Comparison of ENCODE assay signal across 22 cellular contexts in genomic region chr9:137919649-137920101, GRCh38. TPM values are rescaled to one million over a fixed set of nuclear protein-coding genes. Genes with fewer than 3 reads are reported as not detected.
DNase-seq lines count a peak whose midpoint lies in the region; ATAC-seq and TF ChIP-seq lines count a peak whose summit lies in the region.
"Had no signal": no experiment of that assay in that cellular context is flagged by ENCODE, and none has a peak within 500 bp of the region (broad histone marks: within the 10 kb centered on the region; RNA-seq: fewer than 3 reads in every experiment).

No MANE protein-coding gene starts in this region.

- no peak overlapping the region for H3T11ph ChIP-seq in H9 (ENCODE audit: low read length)

- no peak overlapping the region for H4K5ac ChIP-seq in H9 (ENCODE audit: insufficient read length, low read depth, low read length)

- H2BK5ac ChIP-seq in neuronal stem cell (ENCODE audit: low read length) (no peak overlapping the region), H9 (ENCODE audit: insufficient read length, low read length) (no peak overlapping the region)

- no peak overlapping the region for H3K4me3 Mint-ChIP-seq in WTC11
- no peak overlapping the region for H3K4me3 Mint-ChIP-seq in H9
- H3K4me3 Mint-ChIP-seq in stimulated activated effector memory CD8-positive, alpha-beta T cell treated with anti-CD3 and anti-CD28 coated beads, Interleukin-12 subunit alpha, Interleukin-12 subunit beta, amount 100 ng/mL, for 72 hours: no peak overlapping the region
- H3K4me3 Mint-ChIP-seq: CD14-positive monocyte had no signal

- peaks cover 0 to 9% of the 10 kb centered on the region in 2 donors for H3K9me3 ChIP-seq in neuronal stem cell (replicated peaks in 1 of 2; ENCODE audit: control insufficient read depth in 2 of 2, insufficient read depth in 1 of 2, low read depth in 1 of 2, low read length in 2 of 2)
- no peaks in the 10 kb centered on the region for H3K9me3 ChIP-seq in H9 (ENCODE audit: control insufficient read depth, low read depth, low read length)

- no peaks in the 10 kb centered on the region for H3K27me3 ChIP-seq in neuronal stem cell (ENCODE audit: control insufficient read depth in 3 of 3, insufficient read depth in 3 of 3, low read depth in 1 of 3, low read length in 3 of 3)
- H3K27me3 ChIP-seq in H9 (ENCODE audit: insufficient read depth, low read length): no peaks in the 10 kb centered on the region

- H4K20me1 ChIP-seq in H9 (ENCODE audit: control insufficient read depth, insufficient read depth, insufficient read length): no peaks in the 10 kb centered on the region

- no peaks in the 10 kb centered on the region for H3K4me1 Mint-ChIP-seq in WTC11
- H3K4me1 Mint-ChIP-seq in H9: no peaks in the 10 kb centered on the region
- peaks cover 7% of the 10 kb centered on the region for H3K4me1 Mint-ChIP-seq in stimulated activated effector memory CD8-positive, alpha-beta T cell treated with anti-CD3 and anti-CD28 coated beads, Interleukin-12 subunit alpha, Interleukin-12 subunit beta, amount 100 ng/mL, for 72 hours
- H3K4me1 Mint-ChIP-seq: CD14-positive monocyte had no signal

- H2BK15ac ChIP-seq in neuronal stem cell (ENCODE audit: low read length) (no peak overlapping the region), H9 (ENCODE audit: low read depth, low read length) (no peak overlapping the region)

- H2AK5ac ChIP-seq in neuronal stem cell (ENCODE audit: low read depth, low read length): peak overlapping the region; percentile 85
- no peak overlapping the region for H2AK5ac ChIP-seq in H9 (ENCODE audit: insufficient read length, low read length)

- no peaks in the 10 kb centered on the region for H3K79me1 ChIP-seq in neuronal stem cell (ENCODE audit: low read depth, low read length)
- H3K79me1 ChIP-seq in H9 (ENCODE audit: insufficient read depth, low read depth, low read length, poor library complexity, severe bottlenecking): no peaks in the 10 kb centered on the region

- no peaks in the 10 kb centered on the region for H3K79me2 ChIP-seq in H9 (ENCODE audit: insufficient read depth, low read length)

- H2BK120ac ChIP-seq in neuronal stem cell (ENCODE audit: low read depth, low read length) (no peak overlapping the region), H9 (ENCODE audit: low read depth, low read length, poor library complexity, severe bottlenecking) (no peak overlapping the region)

- H3K56ac ChIP-seq in H9 (ENCODE audit: insufficient read length, low read depth, low read length): no peak overlapping the region

- H3K23ac ChIP-seq in neuronal stem cell (ENCODE audit: low read depth, low read length, poor library complexity) (no peak overlapping the region), H9 (ENCODE audit: insufficient read length, low read depth, low read length) (no peak overlapping the region)

- H3K14ac ChIP-seq in neuronal stem cell (ENCODE audit: low read length): no peak overlapping the region
- H3K14ac ChIP-seq in H9 (ENCODE audit: insufficient read depth, low read length): no peak overlapping the region

- DNase-seq in ELF-1 (ENCODE audit: low read depth, low spot score) (peak; percentile 33), WTC11 (ENCODE audit: low spot score) (no peak), iPS-NIHi7 (ENCODE audit: extremely low spot score) (peak; percentile 19), neuronal stem cell (ENCODE audit: low spot score) (no peak), ecto neural progenitor cell (ENCODE audit: low spot score) (no peak), midbrain (lab: John Stamatoyannopoulos, UW) (no peak), H9 (no peak)
- DNase-seq in stimulated activated effector memory CD8-positive, alpha-beta T cell treated with anti-CD3 and anti-CD28 coated beads, Interleukin-12 subunit alpha, Interleukin-12 subunit beta, amount 100 ng/mL, for 72 hours (ENCODE audit: low spot score in 2 of 2): no peak
- DNase-seq: 8988T, DMS 273 treated with DMSO at 0.1 percent for 48 hours, H7, IMR-90, NCI-H1417 treated with DMSO at 0.1 percent for 48 hours, NCI-H1930, NCI-H345, NCI-H524 treated with DMSO at 0.1 percent for 48 hours, PC-3, RPMI8226, SHP77 treated with DMSO at 0.1 percent for 48 hours had no signal

- no peaks in the 10 kb centered on the region for H3K23me2 ChIP-seq in H9 (ENCODE audit: insufficient read length, low read depth, low read length, poor library complexity, severe bottlenecking)

- H3K9me3 Mint-ChIP-seq in WTC11 (peaks cover 8% of the 10 kb centered on the region; the same call in 1 of the 2 replicates), H9 (peaks cover 7 to 8% of the 10 kb centered on the region in 2 experiments)
- H3K9me3 Mint-ChIP-seq in stimulated activated effector memory CD8-positive, alpha-beta T cell treated with anti-CD3 and anti-CD28 coated beads, Interleukin-12 subunit alpha, Interleukin-12 subunit beta, amount 100 ng/mL, for 72 hours: no peaks in the 10 kb centered on the region

- H2AFZ ChIP-seq in neuronal stem cell (ENCODE audit: low read length) (no peak overlapping the region), H9 (ENCODE audit: low read length) (no peak overlapping the region)

- peaks cover 46% of the 10 kb centered on the region for H3K36me3 Mint-ChIP-seq in WTC11
- H3K36me3 Mint-ChIP-seq in H9 (ENCODE audit: insufficient read depth in 1 of 3, low read depth in 3 of 3): peaks cover 41 to 55% (median 47%) of the 10 kb centered on the region in 3 experiments
- no peaks in the 10 kb centered on the region for H3K36me3 Mint-ChIP-seq in stimulated activated effector memory CD8-positive, alpha-beta T cell treated with anti-CD3 and anti-CD28 coated beads, Interleukin-12 subunit alpha, Interleukin-12 subunit beta, amount 100 ng/mL, for 72 hours
- H3K36me3 Mint-ChIP-seq: CD14-positive monocyte had no signal

- H3K27me3 Mint-ChIP-seq in WTC11 (ENCODE audit: low read depth) (no peaks in the 10 kb centered on the region), H9 (ENCODE audit: low read depth) (no peaks in the 10 kb centered on the region)

- H3K4me3 ChIP-seq in neuronal stem cell (ENCODE audit: low read length in 2 of 2): no peak overlapping the region
- H3K4me3 ChIP-seq: GM12878 had no signal

- H4K91ac ChIP-seq in neuronal stem cell (ENCODE audit: low read depth, low read length, poor library complexity): no peak overlapping the region
- no peak overlapping the region for H4K91ac ChIP-seq in H9 (ENCODE audit: insufficient read length, low read depth, low read length)

- H3K27ac ChIP-seq in neuronal stem cell (replicated peaks; ENCODE audit: low read length) (no peak overlapping the region), H9 (ENCODE audit: insufficient read length, low read depth, low read length) (no peak overlapping the region)

- H3K4me1 ChIP-seq in neuronal stem cell (ENCODE audit: control insufficient read depth in 2 of 2, insufficient read depth in 1 of 2, low read depth in 1 of 2, low read length in 2 of 2) (peaks cover 10 to 12% of the 10 kb centered on the region in 2 donors), H9 (ENCODE audit: insufficient read depth, low read length) (no peaks in the 10 kb centered on the region)

- H3K27ac Mint-ChIP-seq in WTC11 (peak overlapping the region; percentile 7; the same call in 1 of the 2 replicates), H9 (peak overlapping the region in 1 of 3 experiments; percentile 58; a peak in 2 of 7 replicates)
- no peak overlapping the region for H3K27ac Mint-ChIP-seq in stimulated activated effector memory CD8-positive, alpha-beta T cell treated with anti-CD3 and anti-CD28 coated beads, Interleukin-12 subunit alpha, Interleukin-12 subunit beta, amount 100 ng/mL, for 72 hours
- H3K27ac Mint-ChIP-seq: CD14-positive monocyte had no signal

- H3K36me3 ChIP-seq in neuronal stem cell (replicated peaks in 1 of 2; ENCODE audit: control insufficient read depth in 2 of 2, insufficient read depth in 2 of 2, low read length in 2 of 2): peaks cover 0 to 1% of the 10 kb centered on the region in 2 donors

- no CpG with 5 or more reads among the region's 14 CpGs for WGBS in neuronal stem cell (ENCODE audit: extremely low coverage in 2 of 2, insufficient read length in 2 of 2, insufficient replicate concordance in 1 of 2), 2 donors
- no CpG with 5 or more reads among the region's 14 CpGs for WGBS in H9 (ENCODE audit: extremely low coverage, insufficient read length, low lambda C conversion rate)

- H3K4me2 ChIP-seq in neuronal stem cell (ENCODE audit: insufficient read depth, low read length, poor library complexity, severe bottlenecking) (no peak overlapping the region), H9 (ENCODE audit: insufficient read depth, insufficient read length, low read length) (no peak overlapping the region)

- H3K18ac ChIP-seq in neuronal stem cell (ENCODE audit: low read length) (peak overlapping the region; percentile 86), H9 (ENCODE audit: insufficient read length, low read depth, low read length) (no peak overlapping the region)

- CTCF ChIA-PET in WTC11 (lab: Charles Lee): no interaction called here

- TF ChIP-seq CTCF in WTC11 (IDR thresholded peaks at IDR 0.05) (no peak), H9 (conservative IDR thresholded peaks at IDR 0.05) (no peak)

- H4K8ac ChIP-seq in neuronal stem cell (ENCODE audit: low read depth, low read length) (no peak overlapping the region), H9 (replicated peaks; ENCODE audit: insufficient read length, low read depth, low read length) (no peak overlapping the region)

- H2BK12ac ChIP-seq in neuronal stem cell (ENCODE audit: low read length): no peak overlapping the region
- no peak overlapping the region for H2BK12ac ChIP-seq in H9 (ENCODE audit: insufficient read length, low read depth, low read length)

- no peak overlapping the region for H3K9ac ChIP-seq in neuronal stem cell (ENCODE audit: low read depth, low read length, poor library complexity)
- H3K9ac ChIP-seq in H9 (ENCODE audit: extremely low read depth, insufficient read length, low read length): no peak overlapping the region

- POLR2A ChIA-PET in WTC11 (lab: Charles Lee): no interaction called here

- no peak for ATAC-seq in WTC11
- no peak for ATAC-seq in stimulated activated effector memory CD8-positive, alpha-beta T cell treated with anti-CD3 and anti-CD28 coated beads, Interleukin-12 subunit alpha, Interleukin-12 subunit beta, amount 100 ng/mL, for 72 hours
- ATAC-seq: GM12878, PC-3 had no signal

- no peak overlapping the region for H2BK20ac ChIP-seq in H9 (ENCODE audit: low read depth, low read length, poor library complexity, severe bottlenecking)

- H3K4ac ChIP-seq in neuronal stem cell (ENCODE audit: low read length): no peak overlapping the region
- H3K4ac ChIP-seq in H9 (ENCODE audit: low read depth, low read length): no peak overlapping the region

TF ChIP-seq in WTC11, 78 proteins besides CTCF, POLR2A, EP300 and RAD21 (continues in another document):
- TF ChIP-seq KAT7 (CRISPR knock-in tag; IDR thresholded peaks at IDR 0.05; ENCODE audit: borderline replicate concordance): no peak
- TF ChIP-seq NFE2L1 (CRISPR knock-in tag; IDR thresholded peaks at IDR 0.05): no peak

RNA-seq across cellular contexts. Expression of gene CACNA1B, which starts 42.1 kb away (rescaled TPM):
- total RNA-seq in WTC11 (2021) (8.4 to 11.5 TPM (median 10.9 TPM) in 3 replicates), H9 (2021) (6.5 and 7.8 TPM in 2 replicates)
- polyA plus RNA-seq in neuronal stem cell (2013, experiment 1 of 2): 0.46 TPM
- polyA plus RNA-seq in neuronal stem cell (2013, experiment 2 of 2): 0.47 TPM
- total RNA-seq: IMR-90, MCF 10A, PC-3 had no signal
- polyA plus RNA-seq: CD14-positive monocyte had no signal

Comparison
In these comparisons a context has a peak if more than half of its experiments do, and no peak if none do; other contexts are left out.
1. DNase-seq: peak in ELF-1 (single experiment) and iPS-NIHi7 (single experiment); none in WTC11 (single experiment), neuronal stem cell (single experiment), ecto neural progenitor cell (single experiment), midbrain (single experiment), H9 (single experiment) and stimulated activated effector memory CD8-positive, alpha-beta T cell treated with anti-CD3 and anti-CD28 coated beads, Interleukin-12 subunit alpha, Interleukin-12 subunit beta, amount 100 ng/mL, for 72 hours (0 of 2).